In genomic region chr10:8084799-8085198, GRCh38 we compare ENCODE assay signal across 31 cellular contexts. TPM values are rescaled to one million over a fixed set of nuclear protein-coding genes. Genes with fewer than 3 reads are reported as not detected.
"Had no signal": no experiment of that assay in that cellular context is flagged by ENCODE, and none has a peak within 500 bp of the region (broad histone marks: within the 10 kb centered on the region; RNA-seq: fewer than 3 reads in every experiment).

No MANE protein-coding gene starts in this region.

- H3K9me3 ChIP-seq: SJSA1 had no signal

- ATAC-seq: activated CD8-positive, alpha-beta memory T cell treated with anti-CD3 and anti-CD28 coated beads, Interleukin-2, amount 10 ng/mL, durations not matched to agents 7 days and 5 days; activated naive CD8-positive, alpha-beta T cell treated with anti-CD3 and anti-CD28 coated beads, Interleukin-2, amount 50 U/mL, for 24 hours; K562 had no signal

- H3K4me3 Mint-ChIP-seq: activated CD4-positive, alpha-beta memory T cell treated with anti-CD3 and anti-CD28 coated beads, Interleukin-2, amount 10 ng/mL, durations not matched to agents 7 days and 5 days; activated CD8-positive, alpha-beta memory T cell treated with anti-CD3 and anti-CD28 coated beads, Interleukin-2, amount 10 ng/mL, durations not matched to agents 7 days and 5 days; activated naive CD4-positive, alpha-beta T cell treated with anti-CD3 and anti-CD28 coated beads, Interleukin-2, amount 10 ng/mL, durations not matched to agents 7 days and 5 days; activated naive CD8-positive, alpha-beta T cell; activated naive CD8-positive, alpha-beta T cell treated with anti-CD3 and anti-CD28 coated beads, Interleukin-2, amount 50 U/mL, for 24 hours; central memory CD8-positive, alpha-beta T cell had no signal

- H3K9me3 Mint-ChIP-seq: activated CD4-positive, alpha-beta memory T cell treated with anti-CD3 and anti-CD28 coated beads, Interleukin-2, amount 10 ng/mL, durations not matched to agents 7 days and 5 days; activated naive CD4-positive, alpha-beta T cell treated with anti-CD3 and anti-CD28 coated beads, Interleukin-2, amount 10 ng/mL, durations not matched to agents 7 days and 5 days; activated naive CD8-positive, alpha-beta T cell treated with anti-CD3 and anti-CD28 coated beads, Interleukin-2, amount 50 U/mL, for 24 hours; central memory CD8-positive, alpha-beta T cell had no signal

- H3K27me3 Mint-ChIP-seq: activated CD4-positive, alpha-beta memory T cell treated with anti-CD3 and anti-CD28 coated beads, Interleukin-2, amount 10 ng/mL, durations not matched to agents 7 days and 5 days; activated CD8-positive, alpha-beta memory T cell treated with anti-CD3 and anti-CD28 coated beads, Interleukin-2, amount 10 ng/mL, durations not matched to agents 7 days and 5 days; activated naive CD8-positive, alpha-beta T cell; activated naive CD8-positive, alpha-beta T cell treated with anti-CD3 and anti-CD28 coated beads, Interleukin-2, amount 50 U/mL, for 24 hours; central memory CD8-positive, alpha-beta T cell had no signal

- H3K27ac ChIP-seq: brain microvascular endothelial cell, cardiac muscle cell, PC-9, SJSA1, WERI-Rb-1 had no signal

- H3K4me1 Mint-ChIP-seq: central memory CD8-positive, alpha-beta T cell had no signal

- DNase-seq: activated CD4-positive, alpha-beta memory T cell treated with anti-CD3 and anti-CD28 coated beads, Interleukin-2, amount 10 ng/mL, durations not matched to agents 7 days and 5 days; activated CD4-positive, alpha-beta T cell treated with anti-CD3 and anti-CD28 coated beads for 1 hour; activated CD4-positive, alpha-beta T cell treated with anti-CD3 and anti-CD28 coated beads for 48 hours; activated CD4-positive, CD25-positive, alpha-beta regulatory T cell; activated CD8-positive, alpha-beta memory T cell treated with anti-CD3 and anti-CD28 coated beads for 24 hours; activated CD8-positive, alpha-beta memory T cell treated with anti-CD3 and anti-CD28 coated beads, Interleukin-2, amount 10 ng/mL, durations not matched to agents 7 days and 5 days; activated CD8-positive, alpha-beta memory T cell treated with anti-CD3 and anti-CD28 coated beads, Interleukin-2, amount 50 U/mL, for 48 hours; activated effector memory CD4-positive, alpha-beta T cell treated with Interleukin-2 at 50 U/mL for 16 hours; activated naive CD4-positive, alpha-beta T cell treated with anti-CD3 and anti-CD28 coated beads, Interleukin-2, amount 10 ng/mL, durations not matched to agents 7 days and 5 days; activated naive CD8-positive, alpha-beta T cell treated with anti-CD3 and anti-CD28 coated beads, Interleukin-2, amount 50 U/mL, for 24 hours; activated T-cell treated with anti-CD3 and anti-CD28 coated beads, Interleukin-2, amount 50 U/mL, for 48 hours; amniotic stem cell; aorta; brain microvascular endothelial cell; NCI-H1105; NCI-H1417 treated with DMSO at 0.1 percent for 48 hours; NCI-H187 treated with DMSO at 0.1 percent for 48 hours; NCI-H2081; NCI-H345; NCI-H524 treated with DMSO at 0.1 percent for 48 hours; Right ventricle myocardium superior; SW 1271; T1000; WERI-Rb-1 had no signal

- H3K4me3 ChIP-seq: cardiac muscle cell, K562, PC-9, SJSA1 had no signal

- H3K36me3 ChIP-seq: brain microvascular endothelial cell, cardiac muscle cell, SJSA1, WERI-Rb-1 had no signal

- H3K27me3 ChIP-seq: brain microvascular endothelial cell, cardiac muscle cell, SJSA1 had no signal

- H3K4me1 ChIP-seq: SJSA1 had no signal

- H3K27ac Mint-ChIP-seq: activated CD4-positive, alpha-beta memory T cell treated with anti-CD3 and anti-CD28 coated beads, Interleukin-2, amount 10 ng/mL, durations not matched to agents 7 days and 5 days; activated CD8-positive, alpha-beta memory T cell treated with anti-CD3 and anti-CD28 coated beads, Interleukin-2, amount 10 ng/mL, durations not matched to agents 7 days and 5 days; activated naive CD8-positive, alpha-beta T cell; activated naive CD8-positive, alpha-beta T cell treated with anti-CD3 and anti-CD28 coated beads, Interleukin-2, amount 50 U/mL, for 24 hours had no signal

RNA-seq across cellular contexts. Expression of gene GATA3, which starts 30.3 kb away (rescaled TPM):
- total RNA-seq: chondrocyte, SJSA1 had no signal
